In the genomic region with DNA sequence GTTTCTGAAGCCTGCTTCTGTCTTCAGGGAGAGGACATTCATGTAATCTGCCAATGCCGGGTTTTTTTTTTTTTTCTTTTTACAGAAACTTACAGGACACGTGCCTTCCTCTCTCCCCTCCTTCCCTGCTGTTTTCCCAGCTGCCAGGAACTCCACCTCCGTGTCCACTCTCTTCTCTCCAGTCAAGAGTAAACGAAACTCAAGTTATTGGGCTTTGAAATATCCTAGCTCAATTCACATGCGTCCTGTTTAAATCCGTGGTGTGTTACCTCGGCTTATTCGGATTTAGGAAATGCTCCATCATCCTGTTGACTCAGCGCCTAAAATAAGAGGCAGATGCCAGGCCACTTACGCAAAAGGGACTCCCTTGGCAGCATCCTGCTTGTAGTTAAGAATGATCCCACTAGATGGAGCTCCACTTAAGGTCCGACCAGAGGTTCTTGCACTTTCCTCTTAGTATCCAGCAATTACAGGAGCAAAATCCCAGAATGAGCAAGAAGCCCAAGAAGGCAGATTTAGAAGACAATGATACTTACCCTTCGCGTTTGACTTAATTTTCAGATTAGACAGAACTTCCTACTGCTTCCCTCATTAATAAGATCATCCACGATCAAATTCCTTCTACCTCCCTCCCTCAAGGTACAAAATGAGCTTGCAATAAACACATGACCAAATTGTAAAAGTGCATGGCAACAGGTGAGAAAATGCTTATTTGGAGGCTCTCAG, we compare ENCODE assay signal across 8 cellular contexts.
DNase-seq lines count a peak whose midpoint lies in the region; FAIRE-seq and TF ChIP-seq lines count a peak whose summit lies in the region.

No MANE protein-coding gene starts in this region.

- H3K79me2 ChIP-seq in fibroblast of lung (ENCODE audit: control insufficient read depth, insufficient read depth, low read length): no peaks in the 10 kb centered on the region

- TF ChIP-seq CTCF in AG09319 (IDR thresholded peaks at IDR 0.05; ENCODE audit: low read depth, low read length) (peak; percentile 83), LNCaP clone FGC (IDR thresholded peaks at IDR 0.05; ENCODE audit: control insufficient read depth, extremely low read depth, insufficient read depth) (peak; percentile 78), fibroblast of lung (conservative IDR thresholded peaks at IDR 0.05 in 1 of 2, IDR thresholded peaks at IDR 0.05 in 1 of 2; ENCODE audit: low read depth in 1 of 2, low read length in 2 of 2) (peak; percentile 87 to 89)

- H3K4me2 ChIP-seq in fibroblast of lung (ENCODE audit: extremely low read depth, insufficient read depth, low read length): peak overlapping the region; percentile 74

- no peaks in the 10 kb centered on the region for H3K36me3 ChIP-seq in fibroblast of lung (ENCODE audit: control insufficient read depth, insufficient read depth, low read length)
- H3K36me3 ChIP-seq in subcutaneous abdominal adipose tissue (ENCODE audit: control insufficient read depth in 5 of 5, insufficient read depth in 5 of 5, low read length in 5 of 5): no peaks in the 10 kb centered on the region

- peak overlapping the region; percentile 69 for H3K27ac ChIP-seq in fibroblast of lung (ENCODE audit: insufficient read depth, low read length)
- H3K27ac ChIP-seq in subcutaneous abdominal adipose tissue (ENCODE audit: low read depth, low read length): peak overlapping the region; percentile 94

- H3K4me3 ChIP-seq in LNCaP clone FGC (ENCODE audit: low read depth, low read length): peak overlapping the region; percentile 45
- H3K4me3 ChIP-seq in fibroblast of lung (replicated peaks in 1 of 4; ENCODE audit: control extremely low read depth in 1 of 4, insufficient read depth in 1 of 4, low read depth in 3 of 4, low read length in 4 of 4): peak overlapping the region; percentile 31 to 57 (median 46)
- H3K4me3 ChIP-seq in subcutaneous abdominal adipose tissue (ENCODE audit: low read depth in 1 of 5, low read length in 5 of 5): peak overlapping the region in 4 of 5 donors; percentile 46 to 56 (median 52)

- peaks cover 44% of the 10 kb centered on the region for H3K4me1 Mint-ChIP-seq in activated T-helper 1 cell treated with anti-CD3 and anti-CD28 coated beads, Interleukin-12 subunit alpha, Interleukin-12 subunit beta, Interleukin-2, Interleukin-4 antibody, amounts not matched to agents 30 ng/mL and 10 ng/mL and 1 ng/mL, durations not matched to agents 14 hours and 24 hours and 36 hours (ENCODE audit: low read depth)

- H3K4me1 ChIP-seq in fibroblast of lung (ENCODE audit: control insufficient read depth, extremely low read depth, insufficient read depth, low read length): peaks cover 4% of the 10 kb centered on the region
- peaks cover 3 to 22% (median 13%) of the 10 kb centered on the region in 5 donors for H3K4me1 ChIP-seq in subcutaneous abdominal adipose tissue (ENCODE audit: control insufficient read depth in 5 of 5, insufficient read depth in 5 of 5, low read length in 5 of 5)

- H3K4me3 Mint-ChIP-seq in activated T-helper 1 cell treated with anti-CD3 and anti-CD28 coated beads, Interleukin-12 subunit alpha, Interleukin-12 subunit beta, Interleukin-2, Interleukin-4 antibody, amounts not matched to agents 30 ng/mL and 10 ng/mL and 1 ng/mL, durations not matched to agents 14 hours and 24 hours and 36 hours: peak overlapping the region; percentile 19

- H2AFZ ChIP-seq in fibroblast of lung (ENCODE audit: low read length): peak overlapping the region; percentile 67

- intact Hi-C loops in activated T-helper 1 cell treated with anti-CD3 and anti-CD28 coated beads, Interleukin-12 subunit alpha, Interleukin-12 subunit beta, Interleukin-2, Interleukin-4 antibody, amounts not matched to agents 30 ng/mL and 10 ng/mL and 1 ng/mL, durations not matched to agents 14 hours and 24 hours and 36 hours (cut with micrococcal nuclease): loop anchor here (1.0 kb wide), 4 partner anchors 81 to 159 kb away; no protein-coding TSS in a partner anchor

- peaks cover 12% of the 10 kb centered on the region for H3K9me3 Mint-ChIP-seq in activated T-helper 1 cell treated with anti-CD3 and anti-CD28 coated beads, Interleukin-12 subunit alpha, Interleukin-12 subunit beta, Interleukin-2, Interleukin-4 antibody, amounts not matched to agents 30 ng/mL and 10 ng/mL and 1 ng/mL, durations not matched to agents 14 hours and 24 hours and 36 hours

- H3K9ac ChIP-seq in fibroblast of lung (ENCODE audit: insufficient read depth, low read length) (peak overlapping the region; percentile 33), subcutaneous abdominal adipose tissue (ENCODE audit: low read length in 5 of 5) (peak overlapping the region; percentile 38 to 94 (median 67))

- H4K20me1 ChIP-seq in fibroblast of lung (ENCODE audit: control insufficient read depth, extremely low read depth, insufficient read depth, low read length): no peaks in the 10 kb centered on the region

- peak; percentile 95 for FAIRE-seq in GM19239 (lab: Jason Lieb, UNC)
- FAIRE-seq in RCC 7860 (lab: Jason Lieb, UNC): peak; percentile 80

- H3K9me3 ChIP-seq in fibroblast of lung (ENCODE audit: control insufficient read depth, insufficient read depth, low read depth, low read length) (no peaks in the 10 kb centered on the region), subcutaneous abdominal adipose tissue (ENCODE audit: control insufficient read depth in 5 of 5, low read length in 5 of 5) (no peaks in the 10 kb centered on the region)

- H3K36me3 Mint-ChIP-seq in activated T-helper 1 cell treated with anti-CD3 and anti-CD28 coated beads, Interleukin-12 subunit alpha, Interleukin-12 subunit beta, Interleukin-2, Interleukin-4 antibody, amounts not matched to agents 30 ng/mL and 10 ng/mL and 1 ng/mL, durations not matched to agents 14 hours and 24 hours and 36 hours (ENCODE audit: low read depth): peaks cover 4% of the 10 kb centered on the region

- H3K27me3 ChIP-seq in fibroblast of lung (ENCODE audit: control insufficient read depth, insufficient read depth, low read length) (no peaks in the 10 kb centered on the region), subcutaneous abdominal adipose tissue (ENCODE audit: control insufficient read depth in 5 of 5, insufficient read depth in 4 of 5, low read length in 5 of 5) (no peaks in the 10 kb centered on the region)

- peak overlapping the region; percentile 69 for H3K27ac Mint-ChIP-seq in activated T-helper 1 cell treated with anti-CD3 and anti-CD28 coated beads, Interleukin-12 subunit alpha, Interleukin-12 subunit beta, Interleukin-2, Interleukin-4 antibody, amounts not matched to agents 30 ng/mL and 10 ng/mL and 1 ng/mL, durations not matched to agents 14 hours and 24 hours and 36 hours

- H3K27me3 Mint-ChIP-seq in activated T-helper 1 cell treated with anti-CD3 and anti-CD28 coated beads, Interleukin-12 subunit alpha, Interleukin-12 subunit beta, Interleukin-2, Interleukin-4 antibody, amounts not matched to agents 30 ng/mL and 10 ng/mL and 1 ng/mL, durations not matched to agents 14 hours and 24 hours and 36 hours (ENCODE audit: insufficient read depth): no peaks in the 10 kb centered on the region

- DNase-seq in AG09319 (ENCODE audit: extremely low read depth, low read depth): peak; percentile 95
- no peak for DNase-seq in GM19239 (ENCODE audit: insufficient read length, low spot score)
- peak; percentile 91 for DNase-seq in LNCaP clone FGC (ENCODE audit: low read depth)
- peak; percentile 79 for DNase-seq in RCC 7860 (ENCODE audit: low spot score)
- peak; percentile 56 for DNase-seq in activated T-helper 1 cell treated with anti-CD3 and anti-CD28 coated beads, Interleukin-12 subunit alpha, Interleukin-12 subunit beta, Interleukin-2, Interleukin-4 antibody, amounts not matched to agents 30 ng/mL and 10 ng/mL and 1 ng/mL, durations not matched to agents 14 hours and 24 hours and 36 hours (ENCODE audit: low spot score)
- DNase-seq in fibroblast of lung (ENCODE audit: low read depth in 2 of 2): peak; percentile 94 to 98
- DNase-seq in myocyte (ENCODE audit: low read depth): peak; percentile 97
